Comparison of ENCODE assay signal across 8 cellular contexts in the genomic region with DNA sequence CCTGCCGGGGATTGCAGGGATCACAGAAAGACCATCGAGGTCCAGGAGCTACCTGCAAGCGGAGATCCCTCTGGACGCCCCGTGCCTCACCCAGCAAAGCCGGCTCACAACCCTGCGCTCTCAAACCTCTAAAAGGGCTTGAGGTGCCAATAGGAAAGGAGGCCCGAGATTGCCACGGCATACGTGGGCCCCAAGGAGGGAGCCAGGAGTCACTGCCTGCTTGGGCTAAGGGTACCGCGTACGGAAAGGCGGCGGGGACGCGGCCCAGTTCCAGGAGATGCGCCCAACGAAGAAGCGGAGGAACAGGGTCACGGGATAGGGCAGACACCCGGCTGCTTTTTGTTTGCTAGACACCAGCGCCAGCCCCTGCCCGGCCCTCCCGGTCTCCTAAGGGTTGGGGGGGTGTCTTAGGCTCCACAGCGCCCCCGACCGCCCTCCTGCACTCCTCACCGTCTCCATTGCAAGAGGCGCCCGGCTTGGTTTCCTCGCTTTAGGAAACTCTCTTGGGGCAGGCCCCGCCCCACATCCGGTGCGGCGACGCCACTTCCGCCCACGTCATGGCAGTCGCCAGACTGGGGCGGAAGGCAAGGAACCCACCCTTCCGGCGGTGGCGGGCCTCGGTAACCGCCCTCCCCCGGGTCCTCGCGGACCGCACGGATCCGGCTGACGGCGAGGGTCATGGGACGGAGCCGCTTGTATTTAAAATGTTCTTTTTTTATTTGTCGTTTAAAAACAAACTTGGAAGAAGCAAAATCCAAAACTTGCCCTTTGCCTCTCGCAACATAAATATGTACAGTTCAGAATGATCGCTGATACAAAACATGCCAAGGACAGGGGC. TPM values are rescaled to one million over a fixed set of nuclear protein-coding genes. Genes with fewer than 3 reads are reported as not detected.
DNase-seq lines count a peak whose midpoint lies in the region; ATAC-seq and TF ChIP-seq lines count a peak whose summit lies in the region.

PRKAG1 (minus strand) TSS at position 495 of the 838 bp plus-strand sequence; CDS start at position 459, 36 bp downstream.

- H3K4me1 ChIP-seq in cardiac muscle cell (ENCODE audit: low read depth), result peaks cover 12% of the 10 kb centered on the region
- peaks cover 0 to 6% of the 10 kb centered on the region in 2 experiments for H3K4me1 ChIP-seq in trophoblast cell (ENCODE audit: control insufficient read depth in 1 of 2, insufficient read depth in 2 of 2, low read length in 2 of 2)
- peaks cover 8 to 22% (median 12%) of the 10 kb centered on the region in 4 donors for H3K4me1 ChIP-seq in transverse colon

- no peak within 1 kb of the TSS for H3K23ac ChIP-seq in trophoblast cell (ENCODE audit: low read length)

- WGBS in trophoblast cell (ENCODE audit: extremely low coverage, insufficient coverage, insufficient read length), result no CpG with 5 or more reads among the region's 59 CpGs
- WGBS in transverse colon (ENCODE audit: low coverage in 1 of 2), 2 donors, result 0% methylated on average over 3 to 58 of the region's 59 CpGs

- peaks cover 8% of the 10 kb centered on the region for H3K79me1 ChIP-seq in trophoblast cell (ENCODE audit: low read length)

- H3K9me3 ChIP-seq in cardiac muscle cell (ENCODE audit: low read depth) (no peaks in the 10 kb centered on the region), trophoblast cell (ENCODE audit: insufficient read depth, low read depth, low read length) (no peaks in the 10 kb centered on the region), transverse colon (no peaks in the 10 kb centered on the region)

- H3K79me2 ChIP-seq in trophoblast cell (ENCODE audit: control insufficient read depth, insufficient read depth, low read length, poor library complexity), result peaks cover 6% of the 10 kb centered on the region

- H3K4ac ChIP-seq in trophoblast cell (ENCODE audit: low read depth, low read length), result peak within 1 kb of the TSS; percentile 12

- H2AK5ac ChIP-seq in trophoblast cell (ENCODE audit: low read length), result peak within 1 kb of the TSS; percentile 81

- ATAC-seq in HG02798 (IDR thresholded peaks at IDR 0.05; ENCODE audit: poor library complexity, unreplicated experiment), result peak; percentile 95
- peak; percentile 85 for ATAC-seq in activated naive CD8-positive, alpha-beta T cell treated with anti-CD3 and anti-CD28 coated beads, Interleukin-2, amount 50 U/mL, for 24 hours

- H3K36me3 ChIP-seq in cardiac muscle cell (peaks cover 22% of the 10 kb centered on the region), trophoblast cell (ENCODE audit: control insufficient read depth in 1 of 2, insufficient read depth in 2 of 2, low read length in 2 of 2) (peaks cover 22 to 28% of the 10 kb centered on the region in 2 experiments), transverse colon (peaks cover 0 to 5% (median 0%) of the 10 kb centered on the region in 4 donors)

- H3K27ac ChIP-seq in cardiac muscle cell, result peak within 1 kb of the TSS; percentile 95
- peak within 1 kb of the TSS; percentile 66 for H3K27ac ChIP-seq in trophoblast cell (ENCODE audit: low read depth, low read length)
- peak within 1 kb of the TSS; percentile 86 to 99 (median 97) for H3K27ac ChIP-seq in transverse colon

- TF ChIP-seq CTCF in GM12875 (IDR thresholded peaks at IDR 0.05; ENCODE audit: borderline replicate concordance, insufficient read depth, low read depth, low read length) (peak; percentile 60), cardiac muscle cell (IDR thresholded peaks at IDR 0.05; ENCODE audit: low read depth, low read length) (peak; percentile 60), transverse colon (IDR thresholded peaks at IDR 0.05) (peak in 3 of 5 experiments; percentile 33 to 55 (median 45))

- peak within 1 kb of the TSS; percentile 75 for H3K4me3 ChIP-seq in GM12875 (ENCODE audit: low read depth, low read length)
- peak within 1 kb of the TSS; percentile 58 for H3K4me3 ChIP-seq in cardiac muscle cell
- H3K4me3 ChIP-seq in trophoblast cell (ENCODE audit: low read depth, low read length), result peak within 1 kb of the TSS; percentile 92
- H3K4me3 ChIP-seq in transverse colon, result peak within 1 kb of the TSS; percentile 54 to 99 (median 86)

- H2BK5ac ChIP-seq in trophoblast cell (ENCODE audit: low read depth, low read length, poor library complexity), result peak within 1 kb of the TSS; percentile 15

- peak within 1 kb of the TSS; percentile 55 for H3K4me2 ChIP-seq in trophoblast cell (ENCODE audit: low read length)

- peak within 1 kb of the TSS; percentile 89 for H4K91ac ChIP-seq in trophoblast cell (ENCODE audit: low read depth, low read length)

- H3K4me3 Mint-ChIP-seq in activated naive CD8-positive, alpha-beta T cell treated with anti-CD3 and anti-CD28 coated beads, Interleukin-2, amount 50 U/mL, for 24 hours, result peak within 1 kb of the TSS; percentile 91

- no peaks in the 10 kb centered on the region for H3K27me3 Mint-ChIP-seq in activated naive CD8-positive, alpha-beta T cell treated with anti-CD3 and anti-CD28 coated beads, Interleukin-2, amount 50 U/mL, for 24 hours

- peak within 1 kb of the TSS; percentile 92 for H4K12ac ChIP-seq in trophoblast cell (ENCODE audit: low read depth, low read length)

- peak; percentile 95 for TF ChIP-seq POLR2A in transverse colon (IDR thresholded peaks at IDR 0.05)

- peak within 1 kb of the TSS; percentile 95 for H4K8ac ChIP-seq in trophoblast cell (ENCODE audit: low read depth, low read length)

- H3K4me1 Mint-ChIP-seq in activated naive CD8-positive, alpha-beta T cell treated with anti-CD3 and anti-CD28 coated beads, Interleukin-2, amount 50 U/mL, for 24 hours, result peaks cover 36% of the 10 kb centered on the region

- H3K18ac ChIP-seq in trophoblast cell (ENCODE audit: low read length), result peak within 1 kb of the TSS; percentile 55

- intact Hi-C loops in transverse colon (cut with DNase I; ENCODE audit: low total_unique reads), result no loop called here

- peak within 1 kb of the TSS; percentile 96 for H3K9ac ChIP-seq in trophoblast cell (ENCODE audit: low read length)

- H3K36me3 Mint-ChIP-seq in activated naive CD8-positive, alpha-beta T cell treated with anti-CD3 and anti-CD28 coated beads, Interleukin-2, amount 50 U/mL, for 24 hours (ENCODE audit: low read depth), result peaks cover 30% of the 10 kb centered on the region

- in situ Hi-C loops in transverse colon (cut with MboI; ENCODE audit: low pct_ligation_motif_present in 1 of 4, low pct_unique_long_range_greater_than_20kb in 1 of 4, low sequenced_read_pairs in 3 of 4), result no loop called here

- H3K14ac ChIP-seq in trophoblast cell (ENCODE audit: low read length), result peak within 1 kb of the TSS; percentile 81

- DNase-seq in NCI-H1417 treated with DMSO at 0.1 percent for 48 hours (lab: John Stamatoyannopoulos, UW), result peak; percentile 53
- peak; percentile 96 for DNase-seq in SW480 (ENCODE audit: low spot score)
- DNase-seq in activated naive CD8-positive, alpha-beta T cell treated with anti-CD3 and anti-CD28 coated beads, Interleukin-2, amount 50 U/mL, for 24 hours, result peak; percentile 96
- peak; percentile 97 to 99 for DNase-seq in cardiac muscle cell (ENCODE audit: low read depth in 1 of 2, low spot score in 1 of 2)
- DNase-seq in trophoblast cell, result peak; percentile 96 to 97
- peak; percentile 96 for DNase-seq in transverse colon

- no peaks in the 10 kb centered on the region for H3K9me3 Mint-ChIP-seq in activated naive CD8-positive, alpha-beta T cell treated with anti-CD3 and anti-CD28 coated beads, Interleukin-2, amount 50 U/mL, for 24 hours

- peak within 1 kb of the TSS; percentile 38 for H2BK12ac ChIP-seq in trophoblast cell (ENCODE audit: low read length)

- H3K27me3 ChIP-seq in cardiac muscle cell, result no peaks in the 10 kb centered on the region
- H3K27me3 ChIP-seq in trophoblast cell (ENCODE audit: insufficient read depth, low read length), result no peaks in the 10 kb centered on the region
- no peaks in the 10 kb centered on the region for H3K27me3 ChIP-seq in transverse colon

- H3K27ac Mint-ChIP-seq in activated naive CD8-positive, alpha-beta T cell treated with anti-CD3 and anti-CD28 coated beads, Interleukin-2, amount 50 U/mL, for 24 hours, result peak within 1 kb of the TSS; percentile 94

- H2BK120ac ChIP-seq in trophoblast cell (ENCODE audit: insufficient read depth, low read length, poor library complexity), result peak within 1 kb of the TSS; percentile 56

- peak within 1 kb of the TSS; percentile 92 for H2AFZ ChIP-seq in trophoblast cell (ENCODE audit: insufficient read depth, low read length, poor library complexity)

- TF ChIP-seq EP300 in transverse colon (IDR thresholded peaks at IDR 0.05; ENCODE audit: low read depth), result peak; percentile 33

RNA-seq across cellular contexts. Expression of gene PRKAG1, which starts in this region (rescaled TPM):
- 40.8 and 41.0 TPM in 2 replicates for total RNA-seq in cardiac muscle cell
- 48.1 and 54.5 TPM in 2 replicates for polyA plus RNA-seq in cardiac muscle cell
- 44.8 and 45.0 TPM in 2 replicates for polyA plus RNA-seq in trophoblast cell (2013)
- 10 to 100 TPM; 21.7 to 44.0 (median 42.3) TPM for total RNA-seq in transverse colon

Comparison
In these comparisons a context has a peak if more than half of its experiments do, and no peak if none do; other contexts are left out.
1. Peak in every context shown above with its lines: DNase-seq, ATAC-seq, H3K4me3 ChIP-seq and H3K27ac ChIP-seq.